In the genomic region with DNA sequence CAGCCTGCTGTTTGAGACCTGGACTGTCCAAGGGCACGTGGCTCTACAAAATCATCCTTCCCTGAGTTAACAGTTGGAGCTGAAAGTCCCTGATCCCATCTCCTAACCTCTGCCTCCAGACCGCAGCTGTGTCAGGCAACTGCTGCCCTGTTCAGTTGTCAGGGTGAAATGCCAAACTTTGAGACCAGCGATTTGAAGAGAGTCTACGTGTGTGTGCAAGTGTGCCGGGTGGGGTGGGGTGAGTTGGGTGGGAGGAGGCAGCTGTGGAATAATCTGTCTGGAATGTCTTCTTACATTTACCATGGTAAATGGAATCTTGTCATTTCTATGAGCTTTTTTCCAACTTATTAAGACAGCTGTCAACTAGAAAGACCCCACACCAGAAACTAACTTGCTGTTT, we compare ENCODE assay signal across 1 cellular context.
TF ChIP-seq lines count a peak whose summit lies in the region.

No MANE protein-coding gene starts in this region.

TF ChIP-seq in IMR-90, 13 proteins besides CTCF, POLR2A, EP300 and RAD21:
- no peak for TF ChIP-seq FOS (IDR thresholded peaks at IDR 0.05; ENCODE audit: low read depth, low read length)
- 0 out of 2 replicates have a peak, but pooled peaks have one; percentile 21 for TF ChIP-seq MAZ (IDR thresholded peaks at IDR 0.05; ENCODE audit: borderline replicate concordance, low read depth, low read length)
- peak; percentile 5; the same call in 1 of the 2 replicates for TF ChIP-seq BHLHE40 (IDR thresholded peaks at IDR 0.05; ENCODE audit: low read depth, low read length)
